1 cellular context compared by ENCODE assay signal in genomic region chr19:16878181-16878965, GRCh38.
TF ChIP-seq lines count a peak whose summit lies in the region.

No MANE protein-coding gene starts in this region.

TF ChIP-seq in IMR-90, 13 proteins besides CTCF, POLR2A, EP300 and RAD21:
- TF ChIP-seq BHLHE40 (IDR thresholded peaks at IDR 0.05; ENCODE audit: low read depth, low read length) = no peak
